18 cellular contexts compared by ENCODE assay signal in genomic region chr12:104305349-104305748, GRCh38. TPM values are rescaled to one million over a fixed set of nuclear protein-coding genes. Genes with fewer than 3 reads are reported as not detected.
DNase-seq lines count a peak whose midpoint lies in the region; ATAC-seq and TF ChIP-seq lines count a peak whose summit lies in the region.
"Had no signal": no experiment of that assay in that cellular context is flagged by ENCODE, and none has a peak within 500 bp of the region (broad histone marks: within the 10 kb centered on the region; RNA-seq: fewer than 3 reads in every experiment).

No MANE protein-coding gene starts in this region.

- no peaks in the 10 kb centered on the region for H3K9me3 Mint-ChIP-seq in stimulated activated naive CD8-positive, alpha-beta T cell treated with anti-CD3 and anti-CD28 coated beads, Interleukin-15, Interleukin-2, amounts not matched to agents 100 ng/mL and 50 ng/mL, for 24 hours
- no peaks in the 10 kb centered on the region for H3K9me3 Mint-ChIP-seq in stimulated activated naive CD8-positive, alpha-beta T cell treated with anti-CD3 and anti-CD28 coated beads, Interleukin-15, amount 100 ng/mL, for 72 hours
- no peaks in the 10 kb centered on the region for H3K9me3 Mint-ChIP-seq in IgD-negative memory B cell
- H3K9me3 Mint-ChIP-seq: activated naive CD4-positive, alpha-beta T cell treated with anti-CD3 and anti-CD28 coated beads for 36 hours; effector memory CD8-positive, alpha-beta T cell had no signal

- peaks cover 57% of the 10 kb centered on the region for H3K4me1 Mint-ChIP-seq in stimulated activated naive CD8-positive, alpha-beta T cell treated with anti-CD3 and anti-CD28 coated beads, Interleukin-15, Interleukin-2, amounts not matched to agents 100 ng/mL and 50 ng/mL, for 24 hours (ENCODE audit: low read depth)
- peaks cover 71% of the 10 kb centered on the region for H3K4me1 Mint-ChIP-seq in stimulated activated naive CD8-positive, alpha-beta T cell treated with anti-CD3 and anti-CD28 coated beads, Interleukin-15, amount 100 ng/mL, for 72 hours
- peaks cover 37 to 40% (median 38%) of the 10 kb centered on the region in 3 donors for H3K4me1 Mint-ChIP-seq in IgD-negative memory B cell

- no peaks in the 10 kb centered on the region for H3K27me3 ChIP-seq in esophagus muscularis mucosa
- H3K27me3 ChIP-seq in adrenal gland = no peaks in the 10 kb centered on the region
- H3K27me3 ChIP-seq: transverse colon had no signal

- no peak for ATAC-seq in stimulated activated naive CD8-positive, alpha-beta T cell treated with anti-CD3 and anti-CD28 coated beads, Interleukin-15, amount 100 ng/mL, for 72 hours
- no peak for ATAC-seq in GM19452 (IDR thresholded peaks at IDR 0.05; ENCODE audit: unreplicated experiment)
- ATAC-seq in GM21526 (IDR thresholded peaks at IDR 0.05; ENCODE audit: low FRiP score, unreplicated experiment) = no peak
- ATAC-seq: effector memory CD8-positive, alpha-beta T cell; left colon; stimulated activated naive CD8-positive, alpha-beta T cell treated with anti-CD3 and anti-CD28 coated beads, Interleukin-15, Interleukin-2, amounts not matched to agents 100 U/mL and 50 U/mL, for 24 hours had no signal

- no peaks in the 10 kb centered on the region for H3K27me3 Mint-ChIP-seq in stimulated activated naive CD8-positive, alpha-beta T cell treated with anti-CD3 and anti-CD28 coated beads, Interleukin-15, Interleukin-2, amounts not matched to agents 100 ng/mL and 50 ng/mL, for 24 hours
- H3K27me3 Mint-ChIP-seq in stimulated activated naive CD8-positive, alpha-beta T cell treated with anti-CD3 and anti-CD28 coated beads, Interleukin-15, amount 100 ng/mL, for 72 hours = no peaks in the 10 kb centered on the region
- H3K27me3 Mint-ChIP-seq in IgD-negative memory B cell = no peaks in the 10 kb centered on the region
- H3K27me3 Mint-ChIP-seq: effector memory CD8-positive, alpha-beta T cell had no signal

- peak overlapping the region; percentile 19 for H3K4me3 Mint-ChIP-seq in stimulated activated naive CD8-positive, alpha-beta T cell treated with anti-CD3 and anti-CD28 coated beads, Interleukin-15, Interleukin-2, amounts not matched to agents 100 ng/mL and 50 ng/mL, for 24 hours
- no peak overlapping the region for H3K4me3 Mint-ChIP-seq in stimulated activated naive CD8-positive, alpha-beta T cell treated with anti-CD3 and anti-CD28 coated beads, Interleukin-15, amount 100 ng/mL, for 72 hours
- H3K4me3 Mint-ChIP-seq in IgD-negative memory B cell = peak overlapping the region in 3 of 4 donors; percentile 67 to 96 (median 95)
- H3K4me3 Mint-ChIP-seq: activated naive CD4-positive, alpha-beta T cell treated with anti-CD3 and anti-CD28 coated beads for 36 hours had no signal

- H3K4me3 ChIP-seq in esophagus muscularis mucosa (peak overlapping the region in 1 of 4 donors; percentile 63), adrenal gland (no peak overlapping the region)
- H3K4me3 ChIP-seq: transverse colon had no signal

- peaks cover 49 to 92% (median 82%) of the 10 kb centered on the region in 4 donors for H3K4me1 ChIP-seq in esophagus muscularis mucosa
- H3K4me1 ChIP-seq in adrenal gland (replicated peaks in 1 of 2) = peaks cover 35 to 75% of the 10 kb centered on the region in 2 donors

- H3K36me3 ChIP-seq in esophagus muscularis mucosa = peaks cover 0 to 45% (median 12%) of the 10 kb centered on the region in 4 donors
- peaks cover 0 to 5% of the 10 kb centered on the region in 2 donors for H3K36me3 ChIP-seq in adrenal gland (replicated peaks in 1 of 2)
- H3K36me3 ChIP-seq: transverse colon had no signal

- H3K27ac ChIP-seq in esophagus muscularis mucosa (replicated peaks in 1 of 4) = peak overlapping the region; percentile 6 to 87 (median 38)
- no peak overlapping the region for H3K27ac ChIP-seq in adrenal gland
- H3K27ac ChIP-seq: skin epidermis, transverse colon had no signal

- intact Hi-C loops in esophagus muscularis mucosa (cut with DNase I) = no loop called here
- intact Hi-C loops in adrenal gland (cut with DNase I) = no loop called here

- no peak overlapping the region for H3K27ac Mint-ChIP-seq in stimulated activated naive CD8-positive, alpha-beta T cell treated with anti-CD3 and anti-CD28 coated beads, Interleukin-15, Interleukin-2, amounts not matched to agents 100 ng/mL and 50 ng/mL, for 24 hours
- no peak overlapping the region for H3K27ac Mint-ChIP-seq in stimulated activated naive CD8-positive, alpha-beta T cell treated with anti-CD3 and anti-CD28 coated beads, Interleukin-15, amount 100 ng/mL, for 72 hours
- H3K27ac Mint-ChIP-seq in IgD-negative memory B cell = peak overlapping the region; percentile 21 to 95 (median 94)
- H3K27ac Mint-ChIP-seq: activated naive CD4-positive, alpha-beta T cell treated with anti-CD3 and anti-CD28 coated beads for 36 hours; effector memory CD8-positive, alpha-beta T cell had no signal

- no peak for TF ChIP-seq EP300 in esophagus muscularis mucosa (IDR thresholded peaks at IDR 0.05)

- WGBS in esophagus muscularis mucosa = 72% methylated on average over 2 of the region's 2 CpGs
- WGBS in adrenal gland, 4 donors = 56 to 66% (median 62%) methylated on average over 2 of the region's 2 CpGs

- no peak for DNase-seq in stimulated activated naive CD8-positive, alpha-beta T cell treated with anti-CD3 and anti-CD28 coated beads, Interleukin-15, amount 100 ng/mL, for 72 hours
- DNase-seq in esophagus muscularis mucosa (ENCODE audit: extremely low spot score) (no peak), adrenal gland (no peak)
- DNase-seq: activated CD4-positive, alpha-beta T cell treated with anti-CD3 and anti-CD28 coated beads for 48 hours; activated naive CD4-positive, alpha-beta T cell treated with anti-CD3 and anti-CD28 coated beads for 36 hours; effector memory CD8-positive, alpha-beta T cell; left colon; NCI-H1105 treated with DMSO at 0.1 percent for 48 hours; NCI-H2081 treated with DMSO at 0.1 percent for 48 hours; NCI-H446 treated with DMSO at 0.1 percent for 48 hours; stimulated activated CD4-positive, alpha-beta T cell treated with anti-CD3 and anti-CD28 coated beads, Interleukin-2, amount 100 ng/mL, for 24 hours; stimulated activated naive CD8-positive, alpha-beta T cell treated with anti-CD3 and anti-CD28 coated beads, Interleukin-15, Interleukin-2, amounts not matched to agents 100 U/mL and 50 U/mL, for 24 hours; transverse colon had no signal

- peaks cover 49% of the 10 kb centered on the region for H3K36me3 Mint-ChIP-seq in stimulated activated naive CD8-positive, alpha-beta T cell treated with anti-CD3 and anti-CD28 coated beads, Interleukin-15, Interleukin-2, amounts not matched to agents 100 ng/mL and 50 ng/mL, for 24 hours (ENCODE audit: low read depth)
- H3K36me3 Mint-ChIP-seq in IgD-negative memory B cell = peaks cover 4% of the 10 kb centered on the region

- TF ChIP-seq POLR2A in esophagus muscularis mucosa (IDR thresholded peaks at IDR 0.05; ENCODE audit: low read depth) (no peak), adrenal gland (IDR thresholded peaks at IDR 0.05) (no peak)

- H3K9me3 ChIP-seq in esophagus muscularis mucosa (no peaks in the 10 kb centered on the region), adrenal gland (replicated peaks in 1 of 3) (no peaks in the 10 kb centered on the region)
- H3K9me3 ChIP-seq: transverse colon had no signal

- no peak for TF ChIP-seq CTCF in esophagus muscularis mucosa (IDR thresholded peaks at IDR 0.05)
- TF ChIP-seq CTCF in adrenal gland (IDR thresholded peaks at IDR 0.05) = no peak

RNA-seq across cellular contexts. Expression of gene EID3, which starts 1.8 kb away (rescaled TPM):
- polyA plus RNA-seq in IgD-negative memory B cell = 4.9 TPM
- total RNA-seq in esophagus muscularis mucosa = 10 to 100 TPM in 3 of 4 donors, 1 to 10 TPM in 1; 7.6 to 19.5 (median 12.1) TPM
- 10 to 100 TPM in 3 of 8 donors, 1 to 10 TPM in 5; 2.9 to 20.3 (median 5.4) TPM for total RNA-seq in adrenal gland
- 1 to 10 TPM; 1.5 to 8.1 (median 4.4) TPM for polyA plus RNA-seq in adrenal gland

Comparison
In these comparisons a context has a peak if more than half of its experiments do, and no peak if none do; other contexts are left out.
1. H3K4me3 Mint-ChIP-seq: peak in stimulated activated naive CD8-positive, alpha-beta T cell treated with anti-CD3 and anti-CD28 coated beads, Interleukin-15, Interleukin-2, amounts not matched to agents 100 ng/mL and 50 ng/mL, for 24 hours (single experiment) and IgD-negative memory B cell (3 of 4); none in stimulated activated naive CD8-positive, alpha-beta T cell treated with anti-CD3 and anti-CD28 coated beads, Interleukin-15, amount 100 ng/mL, for 72 hours (0 of 2).
2. H3K27ac Mint-ChIP-seq: peak in IgD-negative memory B cell (3 of 3); none in stimulated activated naive CD8-positive, alpha-beta T cell treated with anti-CD3 and anti-CD28 coated beads, Interleukin-15, Interleukin-2, amounts not matched to agents 100 ng/mL and 50 ng/mL, for 24 hours (single experiment) and stimulated activated naive CD8-positive, alpha-beta T cell treated with anti-CD3 and anti-CD28 coated beads, Interleukin-15, amount 100 ng/mL, for 72 hours (0 of 2).
3. H3K27ac ChIP-seq: peak in esophagus muscularis mucosa (4 of 4); none in adrenal gland (0 of 5).